17 cellular contexts compared by ENCODE assay signal in genomic region chr14:24401810-24402702, GRCh38. TPM values are rescaled to one million over a fixed set of nuclear protein-coding genes. Genes with fewer than 3 reads are reported as not detected.
A peak's percentile ranks its signal among the peaks of the same experiment; 100 is the strongest.
DNase-seq lines count a peak whose midpoint lies in the region; ATAC-seq, FAIRE-seq and TF ChIP-seq lines count a peak whose summit lies in the region.
"Had no signal": no experiment of that assay in that cellular context is flagged by ENCODE, and none has a peak within 500 bp of the region (broad histone marks: within the 10 kb centered on the region; RNA-seq: fewer than 3 reads in every experiment).

No MANE protein-coding gene starts in this region.

- H3K4me1 ChIP-seq in astrocyte (ENCODE audit: insufficient read depth, low read length) = peaks cover 4% of the 10 kb centered on the region
- H3K4me1 ChIP-seq in right lobe of liver = peaks cover 0 to 24% (median 0%) of the 10 kb centered on the region in 4 donors

- H3K27ac ChIP-seq in astrocyte (ENCODE audit: low read depth, low read length) (no peak overlapping the region), right lobe of liver (no peak overlapping the region)

- TF ChIP-seq CTCF in astrocyte (IDR thresholded peaks at IDR 0.05; ENCODE audit: insufficient read depth, low read depth, low read length) (no peak), right lobe of liver (IDR thresholded peaks at IDR 0.05) (no peak), type B pancreatic cell (conservative IDR thresholded peaks at IDR 0.05) (no peak)

- 28% methylated on average over 7 of the region's 9 CpGs for WGBS in right lobe of liver (ENCODE audit: insufficient coverage, low coverage, low lambda C conversion rate, missing lambda C conversion rate)

- intact Hi-C loops in right lobe of liver (cut with DNase I) = no loop called here

- no peak overlapping the region for H3K27ac Mint-ChIP-seq in astrocyte (ENCODE audit: unreplicated experiment)
- H3K27ac Mint-ChIP-seq in type B pancreatic cell = peak overlapping the region; percentile 69
- H3K27ac Mint-ChIP-seq: stimulated activated effector memory CD8-positive, alpha-beta T cell treated with anti-CD3 and anti-CD28 coated beads, Interleukin-12 subunit alpha, Interleukin-12 subunit beta, amount 100 ng/mL, for 72 hours had no signal

- FAIRE-seq in astrocyte (lab: Jason Lieb, UNC) = no peak

- H3K4me3 ChIP-seq in astrocyte (ENCODE audit: insufficient read depth, low read depth, low read length) (no peak overlapping the region), right lobe of liver (no peak overlapping the region)
- H3K4me3 ChIP-seq: gastrocnemius medialis, MG63 had no signal

- H4K20me1 ChIP-seq in astrocyte (ENCODE audit: insufficient read depth, low read length) = no peaks in the 10 kb centered on the region

- H3K4me1 Mint-ChIP-seq in astrocyte (ENCODE audit: low read depth, unreplicated experiment) = peaks cover 32% of the 10 kb centered on the region
- peaks cover 54% of the 10 kb centered on the region for H3K4me1 Mint-ChIP-seq in type B pancreatic cell (ENCODE audit: unreplicated experiment)

- H3K4me3 Mint-ChIP-seq in astrocyte (ENCODE audit: unreplicated experiment) = peak overlapping the region; percentile 40
- peak overlapping the region; percentile 96 for H3K4me3 Mint-ChIP-seq in type B pancreatic cell
- H3K4me3 Mint-ChIP-seq: stimulated activated effector memory CD8-positive, alpha-beta T cell treated with anti-CD3 and anti-CD28 coated beads, Interleukin-12 subunit alpha, Interleukin-12 subunit beta, amount 100 ng/mL, for 72 hours had no signal

- no peak overlapping the region for H3K4me2 ChIP-seq in astrocyte (ENCODE audit: low read length)

- DNase-seq in astrocyte (ENCODE audit: low read depth) (no peak), right lobe of liver (no peak), type B pancreatic cell (ENCODE audit: extremely low spot score, unreplicated experiment) (no peak)
- no peak for DNase-seq in stimulated activated CD4-positive, alpha-beta T cell treated with anti-CD3 and anti-CD28 coated beads, Interleukin-1b, Interleukin-23, amount 100 ng/mL, for 48 hours
- DNase-seq: activated CD4-positive, alpha-beta T cell treated with anti-CD3 and anti-CD28 coated beads, Interleukin-2, amount 50 U/mL, for 1 hour; activated CD8-positive, alpha-beta memory T cell treated with anti-CD3 and anti-CD28 coated beads, Interleukin-2, amount 50 U/mL, for 48 hours; activated gamma-delta T cell treated with Interleukin-2 at 50 U/mL for 16 hours; gastrocnemius medialis; HCEC 1CT; MG63; NCI-H146; NCI-H69; SHP77 treated with DMSO at 0.1 percent for 48 hours had no signal

- H3K36me3 ChIP-seq in astrocyte (ENCODE audit: insufficient read depth, low read length) (no peaks in the 10 kb centered on the region), right lobe of liver (no peaks in the 10 kb centered on the region)
- H3K36me3 ChIP-seq: gastrocnemius medialis, MG63 had no signal

- H2AFZ ChIP-seq in astrocyte (ENCODE audit: low read depth, low read length) = no peak overlapping the region

- H3K9me3 Mint-ChIP-seq in astrocyte (ENCODE audit: unreplicated experiment) = no peaks in the 10 kb centered on the region
- no peaks in the 10 kb centered on the region for H3K9me3 Mint-ChIP-seq in type B pancreatic cell
- H3K9me3 Mint-ChIP-seq: stimulated activated effector memory CD8-positive, alpha-beta T cell treated with anti-CD3 and anti-CD28 coated beads, Interleukin-12 subunit alpha, Interleukin-12 subunit beta, amount 100 ng/mL, for 72 hours had no signal

- H3K27me3 ChIP-seq in astrocyte (ENCODE audit: insufficient read depth, low read length) (peaks cover 3% of the 10 kb centered on the region), right lobe of liver (no peaks in the 10 kb centered on the region)
- H3K27me3 ChIP-seq: MG63 had no signal

- peaks cover 2% of the 10 kb centered on the region for H3K27me3 Mint-ChIP-seq in astrocyte (ENCODE audit: low read depth, unreplicated experiment)
- H3K27me3 Mint-ChIP-seq in type B pancreatic cell = no peaks in the 10 kb centered on the region

- H3K36me3 Mint-ChIP-seq in astrocyte (ENCODE audit: low read depth, unreplicated experiment) (peaks cover 7% of the 10 kb centered on the region), type B pancreatic cell (peaks cover 7% of the 10 kb centered on the region)
- H3K36me3 Mint-ChIP-seq: stimulated activated effector memory CD8-positive, alpha-beta T cell treated with anti-CD3 and anti-CD28 coated beads, Interleukin-12 subunit alpha, Interleukin-12 subunit beta, amount 100 ng/mL, for 72 hours had no signal

- no peak for TF ChIP-seq POLR2A in right lobe of liver (IDR thresholded peaks at IDR 0.05)

- ATAC-seq in right lobe of liver = peak; percentile 37 to 45 (median 42)
- ATAC-seq in HG02678 (IDR thresholded peaks at IDR 0.05; ENCODE audit: unreplicated experiment) = no peak
- ATAC-seq: gastrocnemius medialis; stimulated activated effector memory CD8-positive, alpha-beta T cell treated with anti-CD3 and anti-CD28 coated beads, Interleukin-12 subunit alpha, Interleukin-12 subunit beta, amount 100 ng/mL, for 72 hours had no signal

- no peaks in the 10 kb centered on the region for H3K79me2 ChIP-seq in astrocyte (ENCODE audit: insufficient read depth, low read length)

- no peak overlapping the region for H3K9ac ChIP-seq in astrocyte (ENCODE audit: low read length)

- H3K9me3 ChIP-seq in astrocyte (ENCODE audit: insufficient read depth, low read depth, low read length) = no peaks in the 10 kb centered on the region
- no peaks in the 10 kb centered on the region for H3K9me3 ChIP-seq in right lobe of liver
- H3K9me3 ChIP-seq: gastrocnemius medialis, MG63 had no signal

RNA-seq across cellular contexts. Expression of gene NYNRIN, which starts 3.3 kb away (rescaled TPM):
- 25.4 and 32.0 TPM in 2 replicates for total RNA-seq in astrocyte
- total RNA-seq in right lobe of liver = 1 to 10 TPM; 1.8 to 6.1 (median 2.7) TPM
- 79.2 and 129 TPM in 2 replicates for total RNA-seq in type B pancreatic cell (ENCODE audit: low replicate concordance)

RNA-seq across cellular contexts. Expression of gene CBLN3, which starts 27.4 kb away (rescaled TPM):
- total RNA-seq in astrocyte = 3.9 and 5.4 TPM in 2 replicates
- total RNA-seq in right lobe of liver = 1 to 10 TPM in 4 of 6 experiments, under 1 TPM in 2; 0.74 to 1.8 (median 1.2) TPM
- total RNA-seq in type B pancreatic cell (ENCODE audit: low replicate concordance) = 1.4 and 2.4 TPM in 2 replicates
- total RNA-seq: Daoy had no signal

RNA-seq across cellular contexts. Expression of gene KHNYN, which starts 27.7 kb away (rescaled TPM):
- total RNA-seq in astrocyte (45.5 and 50.5 TPM in 2 replicates), right lobe of liver (10 to 100 TPM; 19.6 to 24.9 (median 21.4) TPM), type B pancreatic cell (ENCODE audit: low replicate concordance) (81.3 and 113 TPM in 2 replicates)

RNA-seq across cellular contexts. Expression of gene NFATC4, which starts 34.1 kb away (rescaled TPM):
- total RNA-seq in astrocyte = 61.9 and 73.9 TPM in 2 replicates
- 1 to 10 TPM; 1.0 to 3.7 (median 2.0) TPM for total RNA-seq in right lobe of liver
- 33.8 and 130 TPM in 2 replicates for total RNA-seq in type B pancreatic cell (ENCODE audit: low replicate concordance)
- total RNA-seq: T-helper 1 cell treated with Interleukin-12 subunit alpha and Interleukin-12 subunit beta and Interleukin-4 antibody, amounts not matched to agents 30 ng/mL and 1 ng/mL, for 36 hours had no signal

RNA-seq across cellular contexts. Expression of gene SDR39U1, which starts 40.5 kb away (rescaled TPM):
- total RNA-seq in astrocyte (27.6 and 28.1 TPM in 2 replicates), right lobe of liver (10 to 100 TPM; 24.9 to 32.8 (median 28.3) TPM), type B pancreatic cell (ENCODE audit: low replicate concordance) (54.1 and 62.1 TPM in 2 replicates)
